12 cellular contexts compared by ENCODE assay signal in the genomic region with DNA sequence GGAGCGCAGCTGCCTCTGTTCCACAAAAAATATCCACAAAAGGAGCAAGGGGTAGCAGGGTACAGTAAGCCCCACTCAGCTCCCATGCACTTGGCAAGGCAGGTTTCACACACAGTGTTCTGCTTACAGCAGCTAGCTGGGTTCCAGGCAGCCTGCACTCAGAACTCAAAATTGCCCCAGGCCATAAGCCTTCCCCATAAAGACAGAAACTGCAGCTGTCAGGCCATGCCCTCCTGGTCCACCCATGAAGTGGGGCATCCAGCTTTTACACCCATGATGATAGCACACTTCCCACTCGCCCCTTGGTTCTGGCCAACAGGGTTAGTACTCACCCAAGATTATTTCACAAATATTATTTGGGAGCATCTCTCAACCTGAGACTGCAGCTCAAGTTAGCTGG.
DNase-seq lines count a peak whose midpoint lies in the region; ATAC-seq, FAIRE-seq and TF ChIP-seq lines count a peak whose summit lies in the region.
"Had no signal": no experiment of that assay in that cellular context is flagged by ENCODE, and none has a peak within 500 bp of the region (broad histone marks: within the 10 kb centered on the region; RNA-seq: fewer than 3 reads in every experiment).

No MANE protein-coding gene starts in this region.

- ATAC-seq in A549 (peak; percentile 16 to 29; a peak in 2 of 6 replicates), lung (ENCODE audit: insufficient read depth, low FRiP score) (no peak), HG02870 (IDR thresholded peaks at IDR 0.05; ENCODE audit: unreplicated experiment) (no peak)

- 89% methylated on average over 2 of the region's 2 CpGs for WGBS in A549 (ENCODE audit: missing lambda C conversion rate)
- 100% methylated on average over 2 of the region's 2 CpGs for WGBS in esophagus muscularis mucosa
- 93 to 94% methylated on average over 2 of the region's 2 CpGs for WGBS in lung, 2 donors

- TF ChIP-seq POLR2A in A549 (IDR thresholded peaks at IDR 0.05; ENCODE audit: low read length) (no peak), esophagus muscularis mucosa (IDR thresholded peaks at IDR 0.05; ENCODE audit: low read depth) (no peak)

- DNase-seq in A549 (ENCODE audit: low read depth in 1 of 2, low spot score in 1 of 2) (no peak), HL-60 (ENCODE audit: low read depth in 1 of 2, low spot score in 1 of 2) (peak in 1 of 2 experiments; percentile 23), esophagus muscularis mucosa (ENCODE audit: extremely low spot score) (peak; percentile 64), lung (ENCODE audit: low spot score) (no peak), NCI-H1092 (lab: John Stamatoyannopoulos, UW) (no peak), NCI-H146 treated with DMSO at 0.1 percent for 48 hours (lab: John Stamatoyannopoulos, UW; ENCODE audit: unreplicated experiment) (no peak), DMS114 treated with DMSO at 0.1 percent for 48 hours (lab: John Stamatoyannopoulos, UW; ENCODE audit: unreplicated experiment) (no peak)
- DNase-seq: CD8-positive, alpha-beta memory T cell; Karpas-422 had no signal

- no peak for FAIRE-seq in A549 (lab: Jason Lieb, UNC)
- FAIRE-seq: RCC 7860 had no signal

- H3K27me3 ChIP-seq in HL-60 (ENCODE audit: insufficient read depth, poor library complexity, severe bottlenecking) (no peaks in the 10 kb centered on the region), esophagus muscularis mucosa (no peaks in the 10 kb centered on the region), lung (ENCODE audit: control insufficient read depth, insufficient read depth) (no peaks in the 10 kb centered on the region)
- H3K27me3 ChIP-seq: BE2C had no signal

- H3K9me3 ChIP-seq in A549, result peaks cover 22% of the 10 kb centered on the region; the same call in 1 of the 3 replicates
- H3K9me3 ChIP-seq in esophagus muscularis mucosa, result peaks cover 0 to 23% (median 19%) of the 10 kb centered on the region in 4 donors
- peaks cover 4 to 5% of the 10 kb centered on the region in 2 donors for H3K9me3 ChIP-seq in lung (ENCODE audit: control insufficient read depth in 2 of 2, insufficient read depth in 1 of 2, low read length in 1 of 2)
- H3K9me3 ChIP-seq: BE2C had no signal

- peaks cover 18% of the 10 kb centered on the region for H3K4me1 ChIP-seq in A549
- no peaks in the 10 kb centered on the region for H3K4me1 ChIP-seq in esophagus muscularis mucosa
- H3K4me1 ChIP-seq in lung (ENCODE audit: control insufficient read depth in 2 of 2, insufficient read depth in 2 of 2, low read length in 2 of 2), result peaks cover 7% of the 10 kb centered on the region in 2 donors
- H3K4me1 ChIP-seq: BE2C had no signal

- H3K36me3 ChIP-seq in esophagus muscularis mucosa (no peaks in the 10 kb centered on the region), lung (ENCODE audit: control insufficient read depth in 2 of 2, insufficient read depth in 2 of 2, low read length in 2 of 2) (no peaks in the 10 kb centered on the region)
- H3K36me3 ChIP-seq: BE2C had no signal

- intact Hi-C loops in esophagus muscularis mucosa (cut with DNase I), result no loop called here

- H3K27ac ChIP-seq in A549, result peak overlapping the region; percentile 76 to 87
- peak overlapping the region; percentile 68 for H3K27ac ChIP-seq in HL-60 (replicated peaks)
- H3K27ac ChIP-seq in esophagus muscularis mucosa (replicated peaks in 1 of 4), result no peak overlapping the region
- peak overlapping the region; percentile 11 to 71 for H3K27ac ChIP-seq in lung (ENCODE audit: low read depth in 1 of 2, low read length in 1 of 2)

- no peak for TF ChIP-seq RAD21 in A549 (conservative IDR thresholded peaks at IDR 0.05 in 1 of 2, IDR thresholded peaks at IDR 0.05 in 1 of 2)

- TF ChIP-seq CTCF in A549 (IDR thresholded peaks at IDR 0.05) (no peak), HL-60 (IDR thresholded peaks at IDR 0.05; ENCODE audit: insufficient read depth, low read length) (no peak), esophagus muscularis mucosa (IDR thresholded peaks at IDR 0.05) (no peak), lung (IDR thresholded peaks at IDR 0.05; ENCODE audit: control extremely low read depth, extremely low read depth) (no peak)

- CTCF ChIA-PET in A549 (lab: Yijun Ruan, JAX), result no interaction called here

- H3K4me2 ChIP-seq in A549, result peak overlapping the region; percentile 46

- POLR2A ChIA-PET in A549 (lab: Yijun Ruan, JAX), result interaction anchor here (1.4 to 1.7 kb wide), 3 partner anchors 108 to 465 kb away, joined by 4 to 16 read pairs (median 5); a partner anchor contains a TSS

- H3K4me3 ChIP-seq in A549, result no peak overlapping the region
- H3K4me3 ChIP-seq in HL-60 (replicated peaks; ENCODE audit: insufficient read depth, low read length), result no peak overlapping the region
- no peak overlapping the region for H3K4me3 ChIP-seq in esophagus muscularis mucosa
- no peak overlapping the region for H3K4me3 ChIP-seq in lung

- TF ChIP-seq EP300 in A549 (IDR thresholded peaks at IDR 0.05), result no peak
- TF ChIP-seq EP300 in esophagus muscularis mucosa (IDR thresholded peaks at IDR 0.05), result no peak

TF ChIP-seq in A549, 52 proteins besides CTCF, POLR2A, EP300 and RAD21:
- TF ChIP-seq, protein P1, sequence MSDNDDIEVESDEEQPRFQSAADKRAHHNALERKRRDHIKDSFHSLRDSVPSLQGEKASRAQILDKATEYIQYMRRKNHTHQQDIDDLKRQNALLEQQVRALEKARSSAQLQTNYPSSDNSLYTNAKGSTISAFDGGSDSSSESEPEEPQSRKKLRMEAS (IDR thresholded peaks at IDR 0.05), result no peak
- no peak for TF ChIP-seq ZNF302 (CRISPR knock-in tag; IDR thresholded peaks at IDR 0.05)
- TF ChIP-seq, protein P2, sequence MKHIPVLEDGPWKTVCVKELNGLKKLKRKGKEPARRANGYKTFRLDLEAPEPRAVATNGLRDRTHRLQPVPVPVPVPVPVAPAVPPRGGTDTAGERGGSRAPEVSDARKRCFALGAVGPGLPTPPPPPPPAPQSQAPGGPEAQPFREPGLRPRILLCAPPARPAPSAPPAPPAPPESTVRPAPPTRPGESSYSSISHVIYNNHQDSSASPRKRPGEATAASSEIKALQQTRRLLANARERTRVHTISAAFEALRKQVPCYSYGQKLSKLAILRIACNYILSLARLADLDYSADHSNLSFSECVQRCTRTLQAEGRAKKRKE (CRISPR knock-in tag; IDR thresholded peaks at IDR 0.05; ENCODE audit: low read depth), result no peak

Comparison
In these comparisons a context has a peak if more than half of its experiments do, and no peak if none do; other contexts are left out.
1. ATAC-seq: peak in A549 (2 of 2); none in lung (single experiment) and HG02870 (single experiment).
2. H3K27ac ChIP-seq: peak in A549 (2 of 2), HL-60 (single experiment) and lung (2 of 2); none in esophagus muscularis mucosa (0 of 4).